24 cellular contexts compared by ENCODE assay signal in genomic region chr2:20099780-20100179, GRCh38.
"Had no signal": no experiment of that assay in that cellular context is flagged by ENCODE, and none has a peak within 500 bp of the region (broad histone marks: within the 10 kb centered on the region; RNA-seq: fewer than 3 reads in every experiment).

No MANE protein-coding gene starts in this region.

- ATAC-seq: gastrocnemius medialis; left ventricle myocardium superior; mucosa of descending colon; natural killer cell treated with Interleukin-12 subunit alpha and Interleukin-12 subunit beta and Interleukin-15 and Interleukin-18, amount 100 ng/mL, for 72 hours; psoas muscle; right cardiac atrium; stimulated activated memory B cell treated with anti-CD40 and anti-IgM and Interleukin-4, amounts not matched to agents 10 μg/mL and 1 μg/mL and 100 μg/mL, for 72 hours; stimulated activated naive CD8-positive, alpha-beta T cell treated with anti-CD3 and anti-CD28 coated beads, Interleukin-15, Interleukin-2, amounts not matched to agents 100 U/mL and 50 U/mL, for 24 hours had no signal

- H3K27ac ChIP-seq: gastrocnemius medialis, psoas muscle, skin epidermis, spleen, testis, tibial artery, upper lobe of left lung had no signal

- H3K4me1 ChIP-seq: gastrocnemius medialis, psoas muscle had no signal

- H3K9me3 ChIP-seq: psoas muscle, testis, tibial artery, upper lobe of left lung had no signal

- DNase-seq: cortex of kidney; foreskin fibroblast; gastrocnemius medialis; head of caudate nucleus; kidney glomerular epithelial cell; left ventricle myocardium superior; mucosa of descending colon; naive B cell; posterior cingulate gyrus; psoas muscle; right cardiac atrium; spleen; stimulated activated CD4-positive, alpha-beta T cell treated with anti-CD3 and anti-CD28 coated beads, Interleukin-4, amount 100 ng/mL, for 4 hours; stimulated activated naive CD8-positive, alpha-beta T cell treated with anti-CD3 and anti-CD28 coated beads, Interleukin-15, Interleukin-2, amounts not matched to agents 100 U/mL and 50 U/mL, for 24 hours; substantia nigra; testis; tibial artery; upper lobe of left lung had no signal

- H3K36me3 ChIP-seq: gastrocnemius medialis, spleen, tibial artery, upper lobe of left lung had no signal

- H3K4me3 ChIP-seq: gastrocnemius medialis, lung, mucosa of descending colon, psoas muscle, skin epidermis, spleen, testis, tibial artery, upper lobe of left lung had no signal

- H3K27me3 ChIP-seq: testis, upper lobe of left lung had no signal

- FAIRE-seq: islet of Langerhans, urothelium cell line had no signal
